35 cellular contexts compared by ENCODE assay signal in the genomic region with DNA sequence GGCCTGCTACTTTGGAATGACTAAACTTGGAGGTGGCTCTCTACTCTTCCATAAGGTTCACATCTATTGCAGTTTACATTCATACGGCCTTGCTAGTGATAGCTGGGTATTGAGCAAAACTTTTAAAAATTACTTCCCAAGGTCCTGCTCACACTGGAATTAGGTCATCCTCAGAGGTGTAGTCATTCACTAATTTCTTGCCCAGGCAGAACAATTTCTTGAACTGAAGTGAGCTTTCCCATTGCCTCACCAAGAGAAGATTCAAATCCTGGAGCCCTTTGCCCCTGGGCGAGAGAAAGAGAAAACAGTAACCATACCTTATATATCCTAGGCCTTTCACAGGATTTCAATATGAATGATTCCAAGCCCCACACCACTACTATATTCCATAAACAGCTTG.
"Had no signal": no experiment of that assay in that cellular context is flagged by ENCODE, and none has a peak within 500 bp of the region (broad histone marks: within the 10 kb centered on the region; RNA-seq: fewer than 3 reads in every experiment).

No MANE protein-coding gene starts in this region.

- H3K27me3 ChIP-seq: MG63, SJCRH30 had no signal

- H3K4me1 ChIP-seq: SJCRH30 had no signal

- H3K36me3 ChIP-seq: MG63, SJCRH30 had no signal

- H3K36me3 Mint-ChIP-seq: activated CD4-positive, alpha-beta memory T cell treated with anti-CD3 and anti-CD28 coated beads for 36 hours; activated naive CD8-positive, alpha-beta T cell had no signal

- H3K27ac Mint-ChIP-seq: activated B cell treated with CpG ODN at 0.5 μM for 24 hours; activated CD4-positive, alpha-beta memory T cell treated with anti-CD3 and anti-CD28 coated beads for 36 hours; activated naive CD4-positive, alpha-beta T cell treated with anti-CD3 and anti-CD28 coated beads for 36 hours; activated naive CD8-positive, alpha-beta T cell; activated T-helper 1 cell treated with anti-CD3 and anti-CD28 coated beads, Interleukin-12 subunit alpha, Interleukin-12 subunit beta, Interleukin-2, Interleukin-4 antibody, amounts not matched to agents 30 ng/mL and 10 ng/mL and 1 ng/mL, durations not matched to agents 14 hours and 24 hours and 36 hours had no signal

- H3K27me3 Mint-ChIP-seq: activated B cell treated with CpG ODN at 0.5 μM for 24 hours; activated CD4-positive, alpha-beta memory T cell treated with anti-CD3 and anti-CD28 coated beads for 36 hours had no signal

- H3K27ac ChIP-seq: SJCRH30, VCaP had no signal

- DNase-seq: activated B cell treated with CpG ODN at 0.5 μM for 24 hours; activated CD4-positive, alpha-beta memory T cell treated with anti-CD3 and anti-CD28 coated beads for 36 hours; activated CD4-positive, alpha-beta T cell treated with anti-CD3 and anti-CD28 coated beads for 4 hours; activated CD4-positive, alpha-beta T cell treated with anti-CD3 and anti-CD28 coated beads, Interleukin-2, amount 50 U/mL, for 1 hour; activated CD4-positive, CD25-positive, alpha-beta regulatory T cell treated with anti-CD3 and anti-CD28 coated beads, Interleukin-2, amount 50 U/mL, for 72 hours; activated CD8-positive, alpha-beta memory T cell treated with anti-CD3 and anti-CD28 coated beads, Interleukin-2, amount 50 U/mL, for 4 hours; activated gamma-delta T cell treated with Interleukin-2 at 50 U/mL for 16 hours; activated naive CD4-positive, alpha-beta T cell treated with anti-CD3 and anti-CD28 coated beads for 36 hours; activated T-cell treated with anti-CD3 and anti-CD28 coated beads for 4 hours; activated T-cell treated with anti-CD3 and anti-CD28 coated beads, Interleukin-2, amount 50 U/mL, for 4 hours; amniotic stem cell; aorta; caudate nucleus; Karpas-422; KBM-7; MG63; NCI-H1048; NCI-H1105 treated with DMSO at 0.1 percent for 48 hours; NCI-H1436; NCI-H1694; NCI-H1930; NCI-H2081 treated with DMSO at 0.1 percent for 48 hours; NCI-H226; NCI-H446 treated with DMSO at 0.1 percent for 48 hours; NCI-H524; NCI-H69; SHP77; SJCRH30; SW 1271; T-helper 1 cell; T-helper 2 cell; T-helper 9 cell had no signal

- H3K4me3 ChIP-seq: MG63, SJCRH30 had no signal

- H3K9me3 ChIP-seq: MG63, SJCRH30 had no signal

- H3K4me1 Mint-ChIP-seq: activated B cell treated with CpG ODN at 0.5 μM for 24 hours had no signal

- H3K9me3 Mint-ChIP-seq: activated B cell treated with CpG ODN at 0.5 μM for 24 hours; activated CD4-positive, alpha-beta memory T cell treated with anti-CD3 and anti-CD28 coated beads for 36 hours; activated naive CD4-positive, alpha-beta T cell treated with anti-CD3 and anti-CD28 coated beads for 36 hours; activated T-cell treated with anti-CD3 and anti-CD28 coated beads, Interleukin-2, amount 50 U/mL, for 4 hours; activated T-helper 1 cell treated with anti-CD3 and anti-CD28 coated beads, Interleukin-12 subunit alpha, Interleukin-12 subunit beta, Interleukin-2, Interleukin-4 antibody, amounts not matched to agents 30 ng/mL and 10 ng/mL and 1 ng/mL, durations not matched to agents 14 hours and 24 hours and 36 hours had no signal

- H3K4me3 Mint-ChIP-seq: activated B cell treated with CpG ODN at 0.5 μM for 24 hours; activated CD4-positive, alpha-beta memory T cell treated with anti-CD3 and anti-CD28 coated beads for 36 hours; activated naive CD4-positive, alpha-beta T cell treated with anti-CD3 and anti-CD28 coated beads for 36 hours; activated naive CD8-positive, alpha-beta T cell; activated T-cell treated with anti-CD3 and anti-CD28 coated beads, Interleukin-2, amount 50 U/mL, for 4 hours; activated T-helper 1 cell treated with anti-CD3 and anti-CD28 coated beads, Interleukin-12 subunit alpha, Interleukin-12 subunit beta, Interleukin-2, Interleukin-4 antibody, amounts not matched to agents 30 ng/mL and 10 ng/mL and 1 ng/mL, durations not matched to agents 14 hours and 24 hours and 36 hours had no signal
